ENCODE assay signal across 10 cellular contexts in genomic region chr4:168587326-168588125, GRCh38.
DNase-seq lines count a peak whose midpoint lies in the region; ATAC-seq and TF ChIP-seq lines count a peak whose summit lies in the region.
"Had no signal": no experiment of that assay in that cellular context is flagged by ENCODE, and none has a peak within 500 bp of the region (broad histone marks: within the 10 kb centered on the region; RNA-seq: fewer than 3 reads in every experiment).

No MANE protein-coding gene starts in this region.

- H3K27ac ChIP-seq in ascending aorta (peak overlapping the region; percentile 43 to 62), right atrium auricular region (peak overlapping the region; percentile 66 to 75), stomach (peak overlapping the region; percentile 0 to 52 (median 13))
- no peak overlapping the region for H3K27ac ChIP-seq in naive thymus-derived CD4-positive, alpha-beta T cell (ENCODE audit: low read depth, low read length)

- TF ChIP-seq EP300 in stomach (IDR thresholded peaks at IDR 0.05): no peak

- CTCF ChIA-PET in naive thymus-derived CD4-positive, alpha-beta T cell (lab: Charles Lee): no interaction called here

- H3K9me3 Mint-ChIP-seq in HFFc6: peaks cover under 1% of the 10 kb centered on the region; the same call in 1 of the 2 replicates
- peaks cover 0 to 2% (median 0%) of the 10 kb centered on the region in 11 donors for H3K9me3 Mint-ChIP-seq in naive thymus-derived CD4-positive, alpha-beta T cell
- H3K9me3 Mint-ChIP-seq: stimulated activated naive CD8-positive, alpha-beta T cell treated with anti-CD3 and anti-CD28 coated beads, Interleukin-15, Interleukin-2, amounts not matched to agents 100 ng/mL and 50 ng/mL, for 24 hours had no signal

- H3K4me1 ChIP-seq in ascending aorta (peaks cover 3 to 24% of the 10 kb centered on the region in 2 donors), right atrium auricular region (peaks cover 0 to 41% of the 10 kb centered on the region in 2 donors), stomach (peaks cover 0 to 23% (median 12%) of the 10 kb centered on the region in 4 donors)
- H3K4me1 ChIP-seq in naive thymus-derived CD4-positive, alpha-beta T cell (ENCODE audit: control insufficient read depth in 2 of 2, insufficient read depth in 2 of 2, low read length in 2 of 2): no peaks in the 10 kb centered on the region

- peaks cover 72% of the 10 kb centered on the region for H3K4me1 Mint-ChIP-seq in HFFc6 (ENCODE audit: low read depth)
- no peaks in the 10 kb centered on the region for H3K4me1 Mint-ChIP-seq in naive thymus-derived CD4-positive, alpha-beta T cell

- POLR2A ChIA-PET in naive thymus-derived CD4-positive, alpha-beta T cell (lab: Charles Lee): no interaction called here

- 55 to 71% (median 63%) methylated on average over 12 of the region's 12 CpGs for WGBS in stomach, 5 donors

- H3K36me3 ChIP-seq in ascending aorta: no peaks in the 10 kb centered on the region
- no peaks in the 10 kb centered on the region for H3K36me3 ChIP-seq in right atrium auricular region
- H3K36me3 ChIP-seq in stomach: no peaks in the 10 kb centered on the region
- no peaks in the 10 kb centered on the region for H3K36me3 ChIP-seq in naive thymus-derived CD4-positive, alpha-beta T cell (ENCODE audit: control insufficient read depth in 2 of 3, insufficient read depth in 3 of 3, low read length in 3 of 3)

- H3K9me3 ChIP-seq in ascending aorta (no peaks in the 10 kb centered on the region), right atrium auricular region (no peaks in the 10 kb centered on the region), stomach (no peaks in the 10 kb centered on the region)
- no peaks in the 10 kb centered on the region for H3K9me3 ChIP-seq in naive thymus-derived CD4-positive, alpha-beta T cell (ENCODE audit: control insufficient read depth in 2 of 3, low read length in 3 of 3)

- H3K27me3 ChIP-seq in ascending aorta: no peaks in the 10 kb centered on the region
- H3K27me3 ChIP-seq in right atrium auricular region: no peaks in the 10 kb centered on the region
- no peaks in the 10 kb centered on the region for H3K27me3 ChIP-seq in stomach
- H3K27me3 ChIP-seq in naive thymus-derived CD4-positive, alpha-beta T cell (ENCODE audit: control insufficient read depth in 2 of 2, insufficient read depth in 2 of 2, low read length in 2 of 2): no peaks in the 10 kb centered on the region

- ATAC-seq in HG02884 (IDR thresholded peaks at IDR 0.05; ENCODE audit: unreplicated experiment): no peak
- no peak for ATAC-seq in naive thymus-derived CD4-positive, alpha-beta T cell

- TF ChIP-seq CTCF in HFFc6 (IDR thresholded peaks at IDR 0.05) (no peak), ascending aorta (IDR thresholded peaks at IDR 0.05) (no peak), right atrium auricular region (IDR thresholded peaks at IDR 0.05) (no peak), stomach (IDR thresholded peaks at IDR 0.05) (no peak)

- DNase-seq in HFFc6: peak; percentile 86
- DNase-seq in ascending aorta (ENCODE audit: low spot score in 2 of 2): peak in 1 of 2 donors; percentile 75
- DNase-seq in right atrium auricular region (ENCODE audit: low spot score): no peak
- DNase-seq in stomach: no peak
- no peak for DNase-seq in superior temporal gyrus (ENCODE audit: extremely low spot score)
- no peak for DNase-seq in HuH-7.5 (ENCODE audit: low spot score)
- no peak for DNase-seq in naive thymus-derived CD4-positive, alpha-beta T cell
- DNase-seq: activated T-cell treated with anti-CD3 and anti-CD28 coated beads for 4 hours had no signal

- TF ChIP-seq POLR2A in stomach (IDR thresholded peaks at IDR 0.05): no peak

- peaks cover 3% of the 10 kb centered on the region; the same call in 1 of the 2 replicates for H3K27me3 Mint-ChIP-seq in HFFc6 (ENCODE audit: insufficient read depth)
- peaks cover 14 to 38% (median 33%) of the 10 kb centered on the region in 5 donors for H3K27me3 Mint-ChIP-seq in naive thymus-derived CD4-positive, alpha-beta T cell

- peaks cover under 1% of the 10 kb centered on the region; the same call in 1 of the 2 replicates for H3K36me3 Mint-ChIP-seq in HFFc6 (ENCODE audit: low read depth)
- no peaks in the 10 kb centered on the region for H3K36me3 Mint-ChIP-seq in naive thymus-derived CD4-positive, alpha-beta T cell

- peak overlapping the region in 1 of 2 donors; percentile 46 for H3K4me3 ChIP-seq in ascending aorta
- no peak overlapping the region for H3K4me3 ChIP-seq in right atrium auricular region
- no peak overlapping the region for H3K4me3 ChIP-seq in stomach
- no peak overlapping the region for H3K4me3 ChIP-seq in naive thymus-derived CD4-positive, alpha-beta T cell (ENCODE audit: low read length)

- peak overlapping the region; percentile 77 for H3K27ac Mint-ChIP-seq in HFFc6
- peak overlapping the region in 1 of 9 donors; percentile 38 for H3K27ac Mint-ChIP-seq in naive thymus-derived CD4-positive, alpha-beta T cell
- H3K27ac Mint-ChIP-seq: stimulated activated naive CD8-positive, alpha-beta T cell treated with anti-CD3 and anti-CD28 coated beads, Interleukin-15, Interleukin-2, amounts not matched to agents 100 ng/mL and 50 ng/mL, for 24 hours had no signal

- intact Hi-C loops in ascending aorta (cut with DNase I): loop anchor here (2.0 to 10.0 kb wide), 8 partner anchors 25 to 427 kb away; partner anchors contain the start of gene CBR4
- intact Hi-C loops in stomach (cut with DNase I; ENCODE audit: low total_unique reads): no loop called here
- intact Hi-C loops in naive thymus-derived CD4-positive, alpha-beta T cell (cut with micrococcal nuclease): no loop called here

- H3K4me3 Mint-ChIP-seq in HFFc6: peak overlapping the region; percentile 48
- no peak overlapping the region for H3K4me3 Mint-ChIP-seq in naive thymus-derived CD4-positive, alpha-beta T cell
- H3K4me3 Mint-ChIP-seq: stimulated activated naive CD8-positive, alpha-beta T cell treated with anti-CD3 and anti-CD28 coated beads, Interleukin-15, Interleukin-2, amounts not matched to agents 100 ng/mL and 50 ng/mL, for 24 hours had no signal
